Comparison of ENCODE assay signal across 23 cellular contexts in genomic region chr1:196181594-196181878, GRCh38.
DNase-seq lines count a peak whose midpoint lies in the region; ATAC-seq, FAIRE-seq and TF ChIP-seq lines count a peak whose summit lies in the region.
"Had no signal": no experiment of that assay in that cellular context is flagged by ENCODE, and none has a peak within 500 bp of the region (broad histone marks: within the 10 kb centered on the region; RNA-seq: fewer than 3 reads in every experiment).

No MANE protein-coding gene starts in this region.

- POLR2A ChIA-PET in MCF 10A (lab: Yijun Ruan, JAX): interaction anchor here (0.6 to 2.0 kb wide), 6 partner anchors 12 to 546 kb away, joined by 3 to 22 read pairs (median 3); no protein-coding TSS in a partner anchor

- H3K4me3 ChIP-seq in breast epithelium (no peak overlapping the region), gastroesophageal sphincter (no peak overlapping the region)
- H3K4me3 ChIP-seq: dorsolateral prefrontal cortex, MG63, transverse colon had no signal

- H3K27ac ChIP-seq in breast epithelium: no peak overlapping the region
- H3K27ac ChIP-seq in gastroesophageal sphincter: no peak overlapping the region
- H3K27ac ChIP-seq: 22Rv1, dorsolateral prefrontal cortex, transverse colon had no signal

- H3K4me3 Mint-ChIP-seq in MCF 10A (ENCODE audit: unreplicated experiment): no peak overlapping the region
- H3K4me3 Mint-ChIP-seq: activated naive CD4-positive, alpha-beta T cell treated with anti-CD3 and anti-CD28 coated beads for 36 hours; IgD-negative memory B cell; stimulated activated naive CD8-positive, alpha-beta T cell treated with anti-CD3 and anti-CD28 coated beads, Interleukin-15, amount 100 ng/mL, for 72 hours had no signal

- CTCF ChIA-PET in MCF 10A (lab: Yijun Ruan, JAX): interaction anchor here (0.9 to 2.8 kb wide), 3 partner anchors 32 to 128 kb away, joined by 3 to 15 read pairs (median 14); no protein-coding TSS in a partner anchor

- TF ChIP-seq EP300 in gastroesophageal sphincter (IDR thresholded peaks at IDR 0.05): no peak

- H3K4me1 Mint-ChIP-seq in MCF 10A (ENCODE audit: insufficient read depth, unreplicated experiment): peaks cover 21% of the 10 kb centered on the region
- H3K4me1 Mint-ChIP-seq: IgD-negative memory B cell; stimulated activated naive CD8-positive, alpha-beta T cell treated with anti-CD3 and anti-CD28 coated beads, Interleukin-15, amount 100 ng/mL, for 72 hours had no signal

- ATAC-seq in gastroesophageal sphincter (peak; percentile 25), GM21381 (IDR thresholded peaks at IDR 0.05; ENCODE audit: unreplicated experiment) (no peak)
- ATAC-seq: stimulated activated naive CD8-positive, alpha-beta T cell treated with anti-CD3 and anti-CD28 coated beads, Interleukin-15, amount 100 ng/mL, for 72 hours had no signal

- H3K9me3 ChIP-seq in breast epithelium (no peaks in the 10 kb centered on the region), gastroesophageal sphincter (no peaks in the 10 kb centered on the region)
- H3K9me3 ChIP-seq: BE2C, Caco-2, transverse colon had no signal

- H3K36me3 Mint-ChIP-seq in MCF 10A (ENCODE audit: insufficient read depth, unreplicated experiment): peaks cover 4% of the 10 kb centered on the region
- H3K36me3 Mint-ChIP-seq: IgD-negative memory B cell had no signal

- no TSS peak for BruUV-seq in MCF 10A (replicated peaks; lab: Mats Ljungman, UMichigan)

- TF ChIP-seq POLR2A in breast epithelium (IDR thresholded peaks at IDR 0.05) (no peak), gastroesophageal sphincter (IDR thresholded peaks at IDR 0.05) (no peak)

- H3K4me1 ChIP-seq in breast epithelium (no peaks in the 10 kb centered on the region), gastroesophageal sphincter (no peaks in the 10 kb centered on the region)
- H3K4me1 ChIP-seq: BE2C, Caco-2, transverse colon had no signal

- no peaks in the 10 kb centered on the region for H3K27me3 ChIP-seq in breast epithelium
- H3K27me3 ChIP-seq in gastroesophageal sphincter: no peaks in the 10 kb centered on the region
- H3K27me3 ChIP-seq: BE2C, dorsolateral prefrontal cortex, MG63, transverse colon had no signal

- DNase-seq in MCF 10A (ENCODE audit: unreplicated experiment) (no peak), breast epithelium (ENCODE audit: low spot score in 2 of 2) (no peak), brain pericyte (ENCODE audit: low read depth, low spot score) (peak; percentile 4), NCI-H2196 treated with DMSO at 0.1 percent for 48 hours (lab: John Stamatoyannopoulos, UW; ENCODE audit: unreplicated experiment) (no peak), NCI-H774 (lab: John Stamatoyannopoulos, UW) (no peak), GM19239 (ENCODE audit: insufficient read length, low spot score) (no peak)
- DNase-seq: activated naive CD4-positive, alpha-beta T cell treated with anti-CD3 and anti-CD28 coated beads for 36 hours; activated T-cell treated with anti-CD3 and anti-CD28 coated beads, Interleukin-2, amount 50 U/mL, for 48 hours; BE2C; Caco-2; caudate nucleus; dorsolateral prefrontal cortex; NCI-H1436 treated with DMSO at 0.1 percent for 48 hours; NCI-H526; retina; stimulated activated naive CD8-positive, alpha-beta T cell treated with anti-CD3 and anti-CD28 coated beads, Interleukin-15, amount 100 ng/mL, for 72 hours; transverse colon had no signal

- TF ChIP-seq CTCF in MCF 10A (IDR thresholded peaks at IDR 0.05; ENCODE audit: unreplicated experiment) (no peak), breast epithelium (IDR thresholded peaks at IDR 0.05) (no peak), gastroesophageal sphincter (IDR thresholded peaks at IDR 0.05) (no peak)

- no peaks in the 10 kb centered on the region for H3K36me3 ChIP-seq in breast epithelium
- no peaks in the 10 kb centered on the region for H3K36me3 ChIP-seq in gastroesophageal sphincter
- H3K36me3 ChIP-seq: BE2C, MG63, transverse colon had no signal

- intact Hi-C loops in MCF 10A (cut with micrococcal nuclease): loop anchor here (1.0 kb wide), 1 partner anchor 21 kb away; no protein-coding TSS in a partner anchor
- intact Hi-C loops in breast epithelium (cut with DNase I; ENCODE audit: low total_unique reads): no loop called here

- FAIRE-seq in GM19239 (lab: Jason Lieb, UNC): no peak
- FAIRE-seq: islet of Langerhans had no signal

- no peaks in the 10 kb centered on the region for H3K27me3 Mint-ChIP-seq in MCF 10A (ENCODE audit: insufficient read depth, unreplicated experiment)
- H3K27me3 Mint-ChIP-seq: IgD-negative memory B cell; stimulated activated naive CD8-positive, alpha-beta T cell treated with anti-CD3 and anti-CD28 coated beads, Interleukin-15, amount 100 ng/mL, for 72 hours had no signal

- no peaks in the 10 kb centered on the region for H3K9me3 Mint-ChIP-seq in MCF 10A (ENCODE audit: unreplicated experiment)
- H3K9me3 Mint-ChIP-seq: activated naive CD4-positive, alpha-beta T cell treated with anti-CD3 and anti-CD28 coated beads for 36 hours had no signal

- H3K27ac Mint-ChIP-seq in MCF 10A (ENCODE audit: low read depth, unreplicated experiment): peak overlapping the region; percentile 68
- H3K27ac Mint-ChIP-seq: activated naive CD4-positive, alpha-beta T cell treated with anti-CD3 and anti-CD28 coated beads for 36 hours; IgD-negative memory B cell; stimulated activated naive CD8-positive, alpha-beta T cell treated with anti-CD3 and anti-CD28 coated beads, Interleukin-15, amount 100 ng/mL, for 72 hours had no signal
